Comparison of ENCODE assay signal across 9 cellular contexts in genomic region chr11:101583180-101584128, GRCh38. TPM values are rescaled to one million over a fixed set of nuclear protein-coding genes. Genes with fewer than 3 reads are reported as not detected.
DNase-seq lines count a peak whose midpoint lies in the region; ATAC-seq and TF ChIP-seq lines count a peak whose summit lies in the region.
"Had no signal": no experiment of that assay in that cellular context is flagged by ENCODE, and none has a peak within 500 bp of the region (broad histone marks: within the 10 kb centered on the region; RNA-seq: fewer than 3 reads in every experiment).

TRPC6 (minus strand) TSS chr11:101584007; CDS start chr11:101583503, 504 bp downstream.

- no TSS peak for BruUV-seq in OCI-LY7 (replicated peaks; lab: Mats Ljungman, UMichigan)

- no peaks in the 10 kb centered on the region for H3K36me3 ChIP-seq in OCI-LY7 (ENCODE audit: insufficient read depth, low read length)
- H3K36me3 ChIP-seq in neuronal stem cell (replicated peaks in 1 of 2; ENCODE audit: control insufficient read depth in 2 of 2, insufficient read depth in 2 of 2, low read length in 2 of 2), result no peaks in the 10 kb centered on the region

- no CpG with 5 or more reads among the region's 83 CpGs for WGBS in neuronal stem cell (ENCODE audit: extremely low coverage in 2 of 2, insufficient read length in 2 of 2, insufficient replicate concordance in 1 of 2), 2 donors

- no peak within 1 kb of the TSS for H3K4ac ChIP-seq in neuronal stem cell (ENCODE audit: low read length)

- peak within 1 kb of the TSS; percentile 91 for H3K18ac ChIP-seq in neuronal stem cell (ENCODE audit: low read length)

- no peaks in the 10 kb centered on the region for H3K79me1 ChIP-seq in neuronal stem cell (ENCODE audit: low read depth, low read length)

- H4K91ac ChIP-seq in neuronal stem cell (ENCODE audit: low read depth, low read length, poor library complexity), result no peak within 1 kb of the TSS

- H3K23ac ChIP-seq in neuronal stem cell (ENCODE audit: low read depth, low read length, poor library complexity), result peak within 1 kb of the TSS; percentile 93

- H3K4me3 Mint-ChIP-seq in activated T-helper 17 cell treated with anti-CD3 and anti-CD28 coated beads, Interleukin-2, amount 50 U/mL, for 72 hours, result no peak within 1 kb of the TSS

- peak within 1 kb of the TSS; percentile 39 for H2AFZ ChIP-seq in OCI-LY7 (ENCODE audit: low read length)
- H2AFZ ChIP-seq in neuronal stem cell (ENCODE audit: low read length), result peak within 1 kb of the TSS; percentile 66

- intact Hi-C loops in OCI-LY7 (cut with micrococcal nuclease; ENCODE audit: unreplicated experiment), result no loop called here
- intact Hi-C loops in Right ventricle myocardium superior (cut with DNase I), result no loop called here

- no peak within 1 kb of the TSS for H4K8ac ChIP-seq in neuronal stem cell (ENCODE audit: low read depth, low read length)

- no peaks in the 10 kb centered on the region for H3K36me3 Mint-ChIP-seq in activated T-helper 17 cell treated with anti-CD3 and anti-CD28 coated beads, Interleukin-2, amount 50 U/mL, for 72 hours (ENCODE audit: low read depth)

- peaks cover 6 to 45% (median 24%) of the 10 kb centered on the region in 3 experiments for H3K27me3 ChIP-seq in neuronal stem cell (ENCODE audit: control insufficient read depth in 3 of 3, insufficient read depth in 3 of 3, low read depth in 1 of 3, low read length in 3 of 3)

- H3K27ac ChIP-seq in OCI-LY7 (ENCODE audit: low read depth, low read length, poor library complexity, severe bottlenecking) (peak within 1 kb of the TSS; percentile 31), neuronal stem cell (replicated peaks; ENCODE audit: low read length) (no peak within 1 kb of the TSS)

- H3K9me3 Mint-ChIP-seq in activated T-helper 17 cell treated with anti-CD3 and anti-CD28 coated beads, Interleukin-2, amount 50 U/mL, for 72 hours, result peaks cover 7% of the 10 kb centered on the region

- H2BK120ac ChIP-seq in neuronal stem cell (ENCODE audit: low read depth, low read length), result peak within 1 kb of the TSS; percentile 47

- peak within 1 kb of the TSS; percentile 46 for H3K4me2 ChIP-seq in OCI-LY7 (ENCODE audit: low read length)
- H3K4me2 ChIP-seq in neuronal stem cell (ENCODE audit: insufficient read depth, low read length, poor library complexity, severe bottlenecking), result peak within 1 kb of the TSS; percentile 97

- H3K9ac ChIP-seq in neuronal stem cell (ENCODE audit: low read depth, low read length, poor library complexity), result peak within 1 kb of the TSS; percentile 94

- peaks cover 15% of the 10 kb centered on the region for H3K27me3 Mint-ChIP-seq in activated T-helper 17 cell treated with anti-CD3 and anti-CD28 coated beads, Interleukin-2, amount 50 U/mL, for 72 hours

- peaks cover 12% of the 10 kb centered on the region; the same call in 1 of the 2 replicates for H3K9me3 ChIP-seq in OCI-LY7 (ENCODE audit: low read length)
- no peaks in the 10 kb centered on the region for H3K9me3 ChIP-seq in neuronal stem cell (replicated peaks in 1 of 2; ENCODE audit: control insufficient read depth in 2 of 2, insufficient read depth in 1 of 2, low read depth in 1 of 2, low read length in 2 of 2)

- ATAC-seq in Right ventricle myocardium superior (ENCODE audit: poor library complexity) (peak; percentile 66), GM21717 (IDR thresholded peaks at IDR 0.05; ENCODE audit: unreplicated experiment) (no peak)
- ATAC-seq in activated T-helper 17 cell treated with anti-CD3 and anti-CD28 coated beads, Interleukin-2, amount 50 U/mL, for 72 hours (replicated peaks), result no peak

- no peaks in the 10 kb centered on the region for H3K4me1 Mint-ChIP-seq in activated T-helper 17 cell treated with anti-CD3 and anti-CD28 coated beads, Interleukin-2, amount 50 U/mL, for 72 hours

- peaks cover 22% of the 10 kb centered on the region for H3K4me1 ChIP-seq in OCI-LY7 (ENCODE audit: insufficient read depth, low read length, poor library complexity, severe bottlenecking)
- peaks cover 0 to 3% of the 10 kb centered on the region in 2 donors for H3K4me1 ChIP-seq in neuronal stem cell (ENCODE audit: control insufficient read depth in 2 of 2, insufficient read depth in 1 of 2, low read depth in 1 of 2, low read length in 2 of 2)

- H4K20me1 ChIP-seq in OCI-LY7 (ENCODE audit: insufficient read depth, low read length), result no peaks in the 10 kb centered on the region

- no peaks in the 10 kb centered on the region; the same call in 1 of the 2 replicates for H3K9me2 ChIP-seq in OCI-LY7 (ENCODE audit: insufficient read depth, low read length)

- H2BK5ac ChIP-seq in neuronal stem cell (ENCODE audit: low read length), result no peak within 1 kb of the TSS

- no peak within 1 kb of the TSS for H2AK5ac ChIP-seq in neuronal stem cell (ENCODE audit: low read depth, low read length)

- CTCF ChIA-PET in OCI-LY7 (lab: Charles Lee; ENCODE audit: unreplicated experiment), result no interaction called here

- no peaks in the 10 kb centered on the region for H3K79me2 ChIP-seq in OCI-LY7 (ENCODE audit: insufficient read depth, low read depth, low read length)

- peak within 1 kb of the TSS; percentile 94 for H3K14ac ChIP-seq in neuronal stem cell (ENCODE audit: low read length)

- peak within 1 kb of the TSS; percentile 58 for H2BK15ac ChIP-seq in neuronal stem cell (ENCODE audit: low read length)

- POLR2A ChIA-PET in OCI-LY7 (lab: Charles Lee), result interaction anchor here (0.8 to 1.5 kb wide), 2 partner anchors 10 to 24 kb away, joined by 3 to 4 read pairs; no protein-coding TSS in a partner anchor

- H3K4me3 ChIP-seq in OCI-LY7 (ENCODE audit: low read depth, low read length, poor library complexity, severe bottlenecking) (peak within 1 kb of the TSS; percentile 12), neuronal stem cell (ENCODE audit: low read length in 2 of 2) (peak within 1 kb of the TSS in 1 of 2 donors; percentile 83)

- no peak within 1 kb of the TSS for H3K27ac Mint-ChIP-seq in activated T-helper 17 cell treated with anti-CD3 and anti-CD28 coated beads, Interleukin-2, amount 50 U/mL, for 72 hours

- H2BK12ac ChIP-seq in neuronal stem cell (ENCODE audit: low read length), result peak within 1 kb of the TSS; percentile 30

- DNase-seq in AG08395 (ENCODE audit: low spot score) (peak; percentile 7), OCI-LY7 (ENCODE audit: low spot score) (no peak), Right ventricle myocardium superior (peak; percentile 50), neuronal stem cell (ENCODE audit: low spot score) (no peak), cerebellar nuclear complex (lab: John Stamatoyannopoulos, UW) (no peak), NCI-H526 treated with DMSO at 0.1 percent for 48 hours (lab: John Stamatoyannopoulos, UW) (no peak)
- DNase-seq: DND-41 had no signal

- TF ChIP-seq CTCF in OCI-LY7 (conservative IDR thresholded peaks at IDR 0.05; ENCODE audit: low read length), result no peak

RNA-seq across cellular contexts. Expression of gene TRPC6, which starts in this region (rescaled TPM):
- total RNA-seq in OCI-LY7 (2014; rRNA removed; shearing (Covaris generic)), result 0.13 TPM in 1 of 2 replicates, not detected in the other
- total RNA-seq in OCI-LY7 (2022), result 0.15 TPM in 1 of 2 replicates, not detected in the other
- 0.16 TPM for total RNA-seq in Right ventricle myocardium superior
- polyA plus RNA-seq in neuronal stem cell (2013, experiment 1 of 2), result 0.10 TPM
- polyA plus RNA-seq in neuronal stem cell (2013, experiment 2 of 2), result 0.12 TPM
- not detected for total RNA-seq in activated T-helper 17 cell treated with anti-CD3 and anti-CD28 coated beads, Interleukin-2, amount 50 U/mL, for 72 hours

Comparison
In these comparisons a context has a peak if more than half of its experiments do, and no peak if none do; other contexts are left out.
1. Peak in DNase-seq and ATAC-seq in Right ventricle myocardium superior; RNA of the gene not detected or under 1 TPM.